In the genomic region with DNA sequence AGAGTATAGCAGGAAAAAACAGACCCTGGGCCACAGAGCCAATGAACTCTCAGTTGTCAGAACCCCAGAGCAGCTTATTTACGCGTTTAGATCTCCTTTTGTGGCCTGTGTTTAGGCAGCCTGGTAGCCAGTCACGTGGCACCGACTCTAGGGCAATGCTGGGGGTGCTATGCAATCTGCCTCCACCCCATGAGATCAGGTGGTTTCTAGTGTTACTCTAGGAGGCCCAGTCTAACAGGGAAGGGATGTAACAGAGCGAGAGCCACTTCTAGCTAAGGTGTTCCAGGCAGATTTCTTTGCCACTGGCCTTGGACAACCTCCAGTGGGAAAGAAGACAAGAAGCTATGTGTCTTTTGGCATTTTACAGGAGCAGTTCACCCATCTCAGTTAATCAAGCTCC, we compare ENCODE assay signal across 12 cellular contexts. TPM values are rescaled to one million over a fixed set of nuclear protein-coding genes. Genes with fewer than 3 reads are reported as not detected.
DNase-seq lines count a peak whose midpoint lies in the region; ATAC-seq and TF ChIP-seq lines count a peak whose summit lies in the region.
"Had no signal": no experiment of that assay in that cellular context is flagged by ENCODE, and none has a peak within 500 bp of the region (broad histone marks: within the 10 kb centered on the region; RNA-seq: fewer than 3 reads in every experiment).

No MANE protein-coding gene starts in this region.

- no peak overlapping the region for H3K18ac ChIP-seq in mesenchymal stem cell (ENCODE audit: low read depth in 1 of 2, low read length in 2 of 2)

- H3K9ac ChIP-seq in mesenchymal stem cell (ENCODE audit: low read length) (peak overlapping the region; percentile 83), PC-3 (ENCODE audit: low read length) (no peak overlapping the region)

- H2AK5ac ChIP-seq in mesenchymal stem cell (ENCODE audit: low read length, severe bottlenecking) = no peak overlapping the region

- no peaks in the 10 kb centered on the region for H3K9me3 Mint-ChIP-seq in WTC11
- H3K9me3 Mint-ChIP-seq: CD4-positive, CD25-positive, alpha-beta regulatory T cell had no signal

- no peaks in the 10 kb centered on the region for H3K36me3 Mint-ChIP-seq in WTC11

- H3K4ac ChIP-seq in mesenchymal stem cell (ENCODE audit: low read depth in 1 of 2, low read length in 2 of 2) = no peak overlapping the region

- no peak overlapping the region for H3K4me2 ChIP-seq in mesenchymal stem cell (ENCODE audit: low read length, poor library complexity, severe bottlenecking)
- H3K4me2 ChIP-seq in PC-3 (ENCODE audit: low read length) = no peak overlapping the region

- H3K4me3 ChIP-seq in Panc1 (ENCODE audit: low read depth in 2 of 2, low read length in 2 of 2) (no peak overlapping the region), mesenchymal stem cell (ENCODE audit: insufficient read depth in 1 of 2, low read depth in 1 of 2, low read length in 2 of 2) (no peak overlapping the region), stomach (no peak overlapping the region), PC-3 (ENCODE audit: low read length) (no peak overlapping the region)

- H3K27ac Mint-ChIP-seq in WTC11 = no peak overlapping the region

- H3K79me2 ChIP-seq in PC-3 (ENCODE audit: low read length) = peaks cover 63% of the 10 kb centered on the region

- H3K23ac ChIP-seq in mesenchymal stem cell (ENCODE audit: low read length in 2 of 2) = no peak overlapping the region

- no peak overlapping the region for H2BK5ac ChIP-seq in mesenchymal stem cell (ENCODE audit: low read depth, low read length, poor library complexity, severe bottlenecking)

- no peak for TF ChIP-seq CTCF in Panc1 (IDR thresholded peaks at IDR 0.05)
- no peak for TF ChIP-seq CTCF in stomach (IDR thresholded peaks at IDR 0.05)
- TF ChIP-seq CTCF in PC-3 (conservative IDR thresholded peaks at IDR 0.05; ENCODE audit: low read depth, low read length) = no peak
- no peak for TF ChIP-seq CTCF in WTC11 (IDR thresholded peaks at IDR 0.05)

- H4K91ac ChIP-seq in mesenchymal stem cell (ENCODE audit: low read length) = no peak overlapping the region

- POLR2A ChIA-PET in Panc1 (lab: Charles Lee) = no interaction called here
- POLR2A ChIA-PET in PC-3 (lab: Charles Lee; ENCODE audit: unreplicated experiment) = no interaction called here
- POLR2A ChIA-PET in WTC11 (lab: Charles Lee) = no interaction called here

- no peaks in the 10 kb centered on the region for H3K9me2 ChIP-seq in PC-3 (replicated peaks; ENCODE audit: low read length)

- peaks cover 17% of the 10 kb centered on the region; the same call in 1 of the 2 replicates for H3K27me3 Mint-ChIP-seq in WTC11 (ENCODE audit: low read depth)

- H3K4me3 Mint-ChIP-seq in WTC11 = no peak overlapping the region
- H3K4me3 Mint-ChIP-seq: CD4-positive, CD25-positive, alpha-beta regulatory T cell had no signal

- 95% methylated on average over 5 of the region's 5 CpGs for WGBS in mesenchymal stem cell
- 57 to 77% (median 66%) methylated on average over 5 of the region's 5 CpGs for WGBS in stomach, 5 donors

- H2BK12ac ChIP-seq in mesenchymal stem cell (ENCODE audit: low read length in 2 of 2) = no peak overlapping the region

- intact Hi-C loops in Panc1 (cut with micrococcal nuclease; ENCODE audit: unreplicated experiment) (no loop called here), stomach (cut with DNase I; ENCODE audit: low total_unique reads) (no loop called here), PC-3 (cut with micrococcal nuclease) (no loop called here)

- no peak overlapping the region for H2AFZ ChIP-seq in mesenchymal stem cell (ENCODE audit: low read depth, low read length)
- no peak overlapping the region for H2AFZ ChIP-seq in PC-3 (ENCODE audit: low read length)

- H3K9me3 ChIP-seq in Panc1 (ENCODE audit: control insufficient read depth, insufficient read depth, low read depth, low read length) = no peaks in the 10 kb centered on the region
- H3K9me3 ChIP-seq in mesenchymal stem cell (ENCODE audit: control insufficient read depth, low read length) = no peaks in the 10 kb centered on the region
- no peaks in the 10 kb centered on the region for H3K9me3 ChIP-seq in stomach
- H3K9me3 ChIP-seq in PC-3 (ENCODE audit: low read length) = no peaks in the 10 kb centered on the region

- TF ChIP-seq POLR2A in stomach (IDR thresholded peaks at IDR 0.05) = no peak

- BruUV-seq in Panc1 (replicated peaks; lab: Mats Ljungman, UMichigan) (no TSS peak), PC-3 (replicated peaks; lab: Mats Ljungman, UMichigan) (no TSS peak)

- H3K4me1 ChIP-seq in Panc1 (ENCODE audit: control insufficient read depth, insufficient read depth, low read length) (peaks cover 55% of the 10 kb centered on the region), mesenchymal stem cell (ENCODE audit: control insufficient read depth, insufficient read depth, low read depth, low read length) (peaks cover 53% of the 10 kb centered on the region), stomach (peaks cover 58 to 92% (median 69%) of the 10 kb centered on the region in 4 donors), PC-3 (ENCODE audit: insufficient read depth, low read length) (peaks cover 19% of the 10 kb centered on the region)

- TF ChIP-seq EP300 in stomach (IDR thresholded peaks at IDR 0.05) = no peak

- H4K8ac ChIP-seq in mesenchymal stem cell (ENCODE audit: low read length) = no peak overlapping the region

- no peak overlapping the region for H3K14ac ChIP-seq in mesenchymal stem cell (ENCODE audit: low read length in 2 of 2)

- H3K27me3 ChIP-seq in Panc1 (ENCODE audit: control insufficient read depth, insufficient read depth, low read length) (no peaks in the 10 kb centered on the region), mesenchymal stem cell (ENCODE audit: control insufficient read depth in 1 of 2, insufficient read depth in 1 of 2, low read length in 2 of 2) (no peaks in the 10 kb centered on the region), stomach (no peaks in the 10 kb centered on the region), PC-3 (ENCODE audit: low read length) (no peaks in the 10 kb centered on the region)

- peaks cover 8% of the 10 kb centered on the region for H3K4me1 Mint-ChIP-seq in WTC11

- DNase-seq in Panc1 (ENCODE audit: low read depth, low spot score) (no peak), cerebellum (ENCODE audit: low spot score) (peak; percentile 59), mesenchymal stem cell (no peak), stomach (no peak), PC-3 (no peak), WTC11 (ENCODE audit: low spot score) (no peak), SHP77 treated with DMSO at 0.1 percent for 48 hours (lab: John Stamatoyannopoulos, UW) (no peak)
- DNase-seq: CD4-positive, CD25-positive, alpha-beta regulatory T cell; NCI-H1436; NCI-H526; SHP77 had no signal

- in situ Hi-C loops in Panc1 (cut with HindIII; ENCODE audit: low pct_unique_long_range_greater_than_20kb, low sequenced_read_pairs) = no loop called here

- peaks cover 57% of the 10 kb centered on the region for H4K20me1 ChIP-seq in PC-3 (ENCODE audit: low read length)

- H2BK15ac ChIP-seq in mesenchymal stem cell (ENCODE audit: low read depth, poor library complexity, severe bottlenecking) = no peak overlapping the region

- H3K36me3 ChIP-seq in Panc1 (ENCODE audit: control insufficient read depth, insufficient read depth, low read length) = peaks cover 40% of the 10 kb centered on the region
- peaks cover 64 to 78% of the 10 kb centered on the region in 2 experiments for H3K36me3 ChIP-seq in mesenchymal stem cell (ENCODE audit: control insufficient read depth in 1 of 2, insufficient read depth in 2 of 2, low read depth in 1 of 2, low read length in 2 of 2)
- peaks cover 45 to 67% (median 63%) of the 10 kb centered on the region in 4 donors for H3K36me3 ChIP-seq in stomach
- peaks cover 74% of the 10 kb centered on the region for H3K36me3 ChIP-seq in PC-3 (ENCODE audit: low read depth, low read length)

- H2BK120ac ChIP-seq in mesenchymal stem cell (ENCODE audit: low read depth, low read length) = no peak overlapping the region

- ATAC-seq in Panc1 = no peak
- no peak for ATAC-seq in HG03520 (IDR thresholded peaks at IDR 0.05; ENCODE audit: unreplicated experiment)
- ATAC-seq in PC-3 = no peak
- ATAC-seq in WTC11 = no peak

- peak overlapping the region; percentile 72 for H3K27ac ChIP-seq in Panc1 (ENCODE audit: low read length)
- H3K27ac ChIP-seq in mesenchymal stem cell (ENCODE audit: low read length, poor library complexity, severe bottlenecking) = peak overlapping the region; percentile 8
- H3K27ac ChIP-seq in stomach = peak overlapping the region in 4 of 5 donors; percentile 97 to 100 (median 99)
- H3K27ac ChIP-seq in PC-3 (ENCODE audit: low read length) = no peak overlapping the region

- no peaks in the 10 kb centered on the region for H3F3A ChIP-seq in PC-3 (ENCODE audit: low read length, unreplicated experiment)

- CTCF ChIA-PET in Panc1 (lab: Charles Lee) (no interaction called here), PC-3 (lab: Charles Lee) (no interaction called here), WTC11 (lab: Charles Lee) (interaction anchor here (1.1 kb wide), 1 partner anchor 37 kb away, joined by 4 read pairs; no protein-coding TSS in a partner anchor)

- H3K79me1 ChIP-seq in mesenchymal stem cell (replicated peaks; ENCODE audit: low read length, poor library complexity, severe bottlenecking) = peaks cover 2% of the 10 kb centered on the region

RNA-seq across cellular contexts. Expression of gene A3GALT2, which starts 12.0 kb away (rescaled TPM):
- total RNA-seq in Panc1 (2021; ENCODE audit: unreplicated experiment) (not detected), cerebellum (not detected), stomach (not detected), PC-3 (2014; rRNA removed) (0.58 TPM in 1 of 2 replicates, not detected in the other), WTC11 (2021) (not detected in 3 replicates)
- polyA plus RNA-seq in Panc1 (2012; ENCODE audit: insufficient read length) = not detected
- polyA plus RNA-seq in mesenchymal stem cell (2013, experiment 1 of 2) = 0.04 TPM
- polyA plus RNA-seq in mesenchymal stem cell (2013, experiment 2 of 2) = not detected
- polyA plus RNA-seq in stomach = not detected
- total RNA-seq: CD4-positive, CD25-positive, alpha-beta regulatory T cell had no signal
- polyA plus RNA-seq: CD4-positive, CD25-positive, alpha-beta regulatory T cell had no signal
